ENCODE assay signal across 15 cellular contexts in the genomic region with DNA sequence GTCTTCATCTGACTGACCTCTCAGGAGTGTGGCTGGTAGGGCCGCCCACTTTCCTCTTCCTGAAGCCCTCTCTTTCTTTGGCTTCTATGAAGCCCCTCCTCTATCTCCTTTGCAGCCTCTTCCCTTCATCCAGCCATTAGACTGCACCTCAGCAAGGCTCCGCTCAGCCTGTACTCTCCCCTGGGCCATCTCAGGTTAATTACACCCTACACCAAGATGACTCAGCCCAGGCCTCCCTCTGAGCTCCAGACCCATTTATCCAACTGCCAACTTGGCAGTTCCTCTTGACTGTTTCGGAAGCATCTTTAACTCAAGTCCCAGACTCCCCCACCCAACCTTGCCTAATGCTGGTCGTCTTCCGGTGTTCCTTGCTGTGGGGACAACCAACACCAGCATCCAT. TPM values are rescaled to one million over a fixed set of nuclear protein-coding genes. Genes with fewer than 3 reads are reported as not detected.
A peak's percentile ranks its signal among the peaks of the same experiment; 100 is the strongest.
DNase-seq lines count a peak whose midpoint lies in the region; ATAC-seq and TF ChIP-seq lines count a peak whose summit lies in the region.
"Had no signal": no experiment of that assay in that cellular context is flagged by ENCODE, and none has a peak within 500 bp of the region (broad histone marks: within the 10 kb centered on the region; RNA-seq: fewer than 3 reads in every experiment).

No MANE protein-coding gene starts in this region.

- DNase-seq in H7 (peak; percentile 35), NCI-H1417 treated with DMSO at 0.1 percent for 48 hours (lab: John Stamatoyannopoulos, UW) (peak; percentile 16), astrocyte of the spinal cord (ENCODE audit: low read depth, low spot score) (peak; percentile 16), osteoblast (ENCODE audit: insufficient read length, low spot score, missing footprints) (peak; percentile 86), ecto neural progenitor cell (ENCODE audit: low spot score) (no peak)
- no peak for DNase-seq in activated CD4-positive, alpha-beta T cell treated with anti-CD3 and anti-CD28 coated beads, Interleukin-2, amount 10 ng/mL, durations not matched to agents 24 days and 14 days
- DNase-seq in stimulated activated CD4-positive, alpha-beta T cell treated with anti-CD3 and anti-CD28 coated beads, Interleukin-4, amount 100 ng/mL, for 1 hour = no peak
- DNase-seq: activated CD4-positive, CD25-positive, alpha-beta regulatory T cell treated with anti-CD3 and anti-CD28 coated beads, Interleukin-2, amount 50 U/mL, for 72 hours; activated naive CD4-positive, alpha-beta T cell treated with Interleukin-2 at 50 U/mL for 16 hours; NCI-H1105 treated with DMSO at 0.1 percent for 48 hours; stimulated activated CD4-positive, alpha-beta T cell treated with anti-CD3 and anti-CD28 coated beads, Interleukin-15, amount 100 ng/mL, for 24 hours; stimulated activated naive B cell treated with anti-CD40 and anti-IgM and Interleukin-4, amounts not matched to agents 10 μg/mL and 1 μg/mL and 100 μg/mL, for 72 hours had no signal

- H3K4me3 ChIP-seq in H7 (ENCODE audit: insufficient read depth, low read depth, low read length) (no peak overlapping the region), astrocyte of the spinal cord (ENCODE audit: low read depth, low read length) (no peak overlapping the region), osteoblast (ENCODE audit: insufficient read depth, low read length) (no peak overlapping the region)

- no peaks in the 10 kb centered on the region for H3K9me3 Mint-ChIP-seq in activated CD4-positive, alpha-beta T cell treated with anti-CD3 and anti-CD28 coated beads, Interleukin-2, amount 10 ng/mL, durations not matched to agents 24 days and 14 days
- H3K9me3 Mint-ChIP-seq: naive thymus-derived CD8-positive, alpha-beta T cell; stimulated activated naive B cell treated with anti-CD40 and anti-IgM and Interleukin-4, amounts not matched to agents 10 μg/mL and 1 μg/mL and 100 μg/mL, for 72 hours had no signal

- no peak overlapping the region for H3K27ac ChIP-seq in osteoblast (ENCODE audit: low read depth, low read length)

- no peak for ATAC-seq in GM18868 (IDR thresholded peaks at IDR 0.05; ENCODE audit: unreplicated experiment)
- ATAC-seq: Right ventricle myocardium inferior had no signal

- peaks cover 64% of the 10 kb centered on the region for H3K27me3 ChIP-seq in H7 (ENCODE audit: control insufficient read depth, insufficient read depth, low read length)
- H3K27me3 ChIP-seq in osteoblast (ENCODE audit: insufficient read depth, low read length) = peaks cover 52% of the 10 kb centered on the region

- H2AFZ ChIP-seq in osteoblast (ENCODE audit: low read length) = no peak overlapping the region

- peaks cover 67% of the 10 kb centered on the region for H3K27me3 Mint-ChIP-seq in activated CD4-positive, alpha-beta T cell treated with anti-CD3 and anti-CD28 coated beads, Interleukin-2, amount 10 ng/mL, durations not matched to agents 24 days and 14 days

- H3K27ac Mint-ChIP-seq in activated CD4-positive, alpha-beta T cell treated with anti-CD3 and anti-CD28 coated beads, Interleukin-2, amount 10 ng/mL, durations not matched to agents 24 days and 14 days = no peak overlapping the region
- H3K27ac Mint-ChIP-seq: stimulated activated naive B cell treated with anti-CD40 and anti-IgM and Interleukin-4, amounts not matched to agents 10 μg/mL and 1 μg/mL and 100 μg/mL, for 72 hours had no signal

- H3K36me3 Mint-ChIP-seq in activated CD4-positive, alpha-beta T cell treated with anti-CD3 and anti-CD28 coated beads, Interleukin-2, amount 10 ng/mL, durations not matched to agents 24 days and 14 days (ENCODE audit: low read depth) = no peaks in the 10 kb centered on the region
- H3K36me3 Mint-ChIP-seq: stimulated activated naive B cell treated with anti-CD40 and anti-IgM and Interleukin-4, amounts not matched to agents 10 μg/mL and 1 μg/mL and 100 μg/mL, for 72 hours had no signal

- in situ Hi-C loops in astrocyte of the spinal cord (cut with HindIII; ENCODE audit: low sequenced_read_pairs) = no loop called here

- H3K4me2 ChIP-seq in osteoblast (ENCODE audit: insufficient read depth, low read length) = no peak overlapping the region

- intact Hi-C loops in activated CD4-positive, alpha-beta T cell treated with anti-CD3 and anti-CD28 coated beads, Interleukin-2, amount 10 ng/mL, durations not matched to agents 24 days and 14 days (cut with micrococcal nuclease) = loop anchor here (1.0 to 5.0 kb wide), 3 partner anchors 23 to 124 kb away; no protein-coding TSS in a partner anchor

- H3K9me3 ChIP-seq in osteoblast (ENCODE audit: low read depth, low read length) = no peaks in the 10 kb centered on the region

- TF ChIP-seq CTCF in astrocyte of the spinal cord (IDR thresholded peaks at IDR 0.05; ENCODE audit: low read depth, low read length) = no peak
- no peak for TF ChIP-seq CTCF in osteoblast (IDR thresholded peaks at IDR 0.05; ENCODE audit: extremely low read depth, low read depth, low read length)

- H3K36me3 ChIP-seq in H7 (replicated peaks; ENCODE audit: control insufficient read depth, insufficient read depth, low read length) (no peaks in the 10 kb centered on the region), osteoblast (ENCODE audit: insufficient read depth, low read length) (no peaks in the 10 kb centered on the region)

- no peak overlapping the region for H3K4me3 Mint-ChIP-seq in activated CD4-positive, alpha-beta T cell treated with anti-CD3 and anti-CD28 coated beads, Interleukin-2, amount 10 ng/mL, durations not matched to agents 24 days and 14 days
- H3K4me3 Mint-ChIP-seq: naive thymus-derived CD8-positive, alpha-beta T cell; stimulated activated naive B cell treated with anti-CD40 and anti-IgM and Interleukin-4, amounts not matched to agents 10 μg/mL and 1 μg/mL and 100 μg/mL, for 72 hours had no signal

- H3K4me1 Mint-ChIP-seq in activated CD4-positive, alpha-beta T cell treated with anti-CD3 and anti-CD28 coated beads, Interleukin-2, amount 10 ng/mL, durations not matched to agents 24 days and 14 days = peaks cover 4% of the 10 kb centered on the region

- H3K4me1 ChIP-seq in osteoblast (ENCODE audit: insufficient read depth, low read length) = peaks cover 12% of the 10 kb centered on the region

- H4K20me1 ChIP-seq in osteoblast (ENCODE audit: insufficient read depth, low read length) = no peaks in the 10 kb centered on the region

- no peaks in the 10 kb centered on the region for H3K79me2 ChIP-seq in osteoblast (ENCODE audit: insufficient read depth, low read length)

RNA-seq across cellular contexts. Expression of a gene that starts 5.8 kb away (rescaled TPM):
- not detected in 2 replicates for total RNA-seq in H7 (2014; rRNA removed; shearing (Covaris generic))
- not detected in 2 replicates for total RNA-seq in osteoblast
- not detected in 2 replicates for total RNA-seq in activated CD4-positive, alpha-beta T cell treated with anti-CD3 and anti-CD28 coated beads, Interleukin-2, amount 10 ng/mL, durations not matched to agents 24 days and 14 days
- total RNA-seq: naive thymus-derived CD8-positive, alpha-beta T cell had no signal

RNA-seq across cellular contexts. Expression of a gene that starts 22.2 kb away (rescaled TPM):
- total RNA-seq in H7 (2014; rRNA removed; shearing (Covaris generic)) = not detected in 2 replicates
- total RNA-seq in osteoblast = under 0.01 and 0.29 TPM in 2 replicates
- not detected in 2 replicates for total RNA-seq in activated CD4-positive, alpha-beta T cell treated with anti-CD3 and anti-CD28 coated beads, Interleukin-2, amount 10 ng/mL, durations not matched to agents 24 days and 14 days
- total RNA-seq: naive thymus-derived CD8-positive, alpha-beta T cell; Right ventricle myocardium inferior had no signal

RNA-seq across cellular contexts. Expression of a gene that starts 26.9 kb away (rescaled TPM):
- total RNA-seq in H7 (2014; rRNA removed; shearing (Covaris generic)) = 0.33 TPM in 1 of 2 replicates, not detected in the other
- not detected in 2 replicates for total RNA-seq in osteoblast
- 0.12 and 0.28 TPM in 2 replicates for total RNA-seq in activated CD4-positive, alpha-beta T cell treated with anti-CD3 and anti-CD28 coated beads, Interleukin-2, amount 10 ng/mL, durations not matched to agents 24 days and 14 days
- total RNA-seq: Right ventricle myocardium inferior had no signal

Comparison
In these comparisons a context has a peak if more than half of its experiments do, and no peak if none do; other contexts are left out.
1. DNase-seq: peak in H7 (single experiment), NCI-H1417 treated with DMSO at 0.1 percent for 48 hours (single experiment), astrocyte of the spinal cord (single experiment) and osteoblast (single experiment); none in activated CD4-positive, alpha-beta T cell treated with anti-CD3 and anti-CD28 coated beads, Interleukin-2, amount 10 ng/mL, durations not matched to agents 24 days and 14 days (single experiment), stimulated activated CD4-positive, alpha-beta T cell treated with anti-CD3 and anti-CD28 coated beads, Interleukin-4, amount 100 ng/mL, for 1 hour (single experiment) and ecto neural progenitor cell (single experiment).